Comparison of ENCODE assay signal across 13 cellular contexts in genomic region chr15:101773496-101774100, GRCh38. TPM values are rescaled to one million over a fixed set of nuclear protein-coding genes. Genes with fewer than 3 reads are reported as not detected.
DNase-seq lines count a peak whose midpoint lies in the region; ATAC-seq and TF ChIP-seq lines count a peak whose summit lies in the region.
"Had no signal": no experiment of that assay in that cellular context is flagged by ENCODE, and none has a peak within 500 bp of the region (broad histone marks: within the 10 kb centered on the region; RNA-seq: fewer than 3 reads in every experiment).

No MANE protein-coding gene starts in this region.

- no peak overlapping the region for H2AFZ ChIP-seq in HCT116 (ENCODE audit: low read depth, low read length, poor library complexity, severe bottlenecking)

- peaks cover 35% of the 10 kb centered on the region for H3K27me3 ChIP-seq in HCT116 (ENCODE audit: insufficient read depth, low read length)

- H3K27ac ChIP-seq in HCT116 (ENCODE audit: low read depth, low read length) = no peak overlapping the region
- H3K27ac ChIP-seq: thoracic aorta had no signal

- no peaks in the 10 kb centered on the region for H3K9me3 ChIP-seq in HCT116 (ENCODE audit: control insufficient read depth in 1 of 2, insufficient read depth in 1 of 2, low read depth in 1 of 2, low read length in 2 of 2)
- H3K9me3 ChIP-seq: thoracic aorta had no signal

- no peaks in the 10 kb centered on the region for H3K4me1 ChIP-seq in HCT116 (ENCODE audit: control insufficient read depth in 1 of 2, insufficient read depth in 2 of 2, low read length in 2 of 2)

- no peaks in the 10 kb centered on the region for H3K9me2 ChIP-seq in HCT116 (ENCODE audit: insufficient read depth)

- BruUV-seq in HCT116 (replicated peaks; lab: Mats Ljungman, UMichigan) = no TSS peak

- peak; percentile 53; the same call in 1 of the 2 replicates for ATAC-seq in HCT116
- ATAC-seq in esophagus mucosa = no peak

- TF ChIP-seq RAD21 in HCT116 (IDR thresholded peaks at IDR 0.05; ENCODE audit: low read depth) = peak; percentile 50

- H4K20me1 ChIP-seq in HCT116 (ENCODE audit: insufficient read depth) = no peaks in the 10 kb centered on the region

- H3K4me2 ChIP-seq in HCT116 (ENCODE audit: low read length) = no peak overlapping the region

- H3K79me2 ChIP-seq in HCT116 (ENCODE audit: insufficient read depth, low read length) = no peaks in the 10 kb centered on the region

- peak; percentile 25 to 58 (median 47); a peak in 5 of 6 replicates for TF ChIP-seq CTCF in HCT116 (IDR thresholded peaks at IDR 0.05 in 2 of 3, conservative IDR thresholded peaks at IDR 0.05 in 1 of 3; ENCODE audit: borderline replicate concordance in 1 of 3, insufficient read depth in 1 of 3, low read depth in 2 of 3, low read length in 2 of 3)
- no peak for TF ChIP-seq CTCF in GM20000 (IDR thresholded peaks at IDR 0.05; ENCODE audit: extremely low read depth, missing control alignments)

- POLR2A ChIA-PET in HCT116 (lab: Charles Lee) = no interaction called here

- H3K9ac ChIP-seq in HCT116 (ENCODE audit: low read length) = no peak overlapping the region

- intact Hi-C loops in HCT116 (cut with micrococcal nuclease) = no loop called here

- peak; percentile 49 for DNase-seq in NCI-H748 (lab: John Stamatoyannopoulos, UW; ENCODE audit: unreplicated experiment)
- DNase-seq in NCI-H748 treated with DMSO at 0.1 percent for 48 hours (lab: John Stamatoyannopoulos, UW) = no peak
- peak; percentile 3 for DNase-seq in HCT116 (ENCODE audit: low read depth, low spot score)
- DNase-seq in RPMI8226 = peak; percentile 79
- peak; percentile 23 for DNase-seq in iPS-NIHi7 (ENCODE audit: extremely low spot score)
- DNase-seq in GM20000 (ENCODE audit: low spot score) = no peak
- no peak for DNase-seq in cerebellum (ENCODE audit: low spot score)

- TF ChIP-seq POLR2A in HCT116 (IDR thresholded peaks at IDR 0.05; ENCODE audit: borderline replicate concordance, extremely low read depth, insufficient read depth, insufficient read length) = no peak

- RAD21 ChIA-PET in HCT116 (lab: Charles Lee; ENCODE audit: low non-redundant PET in 1 of 2, low total read pairs in 2 of 2, uncharacterized antibody in 2 of 2, unreplicated experiment in 2 of 2) = no interaction called here

- CTCF ChIA-PET in HCT116 (lab: Charles Lee) = no interaction called here

- H3K36me3 ChIP-seq in HCT116 (ENCODE audit: control insufficient read depth in 1 of 2, insufficient read depth in 2 of 2, low read length in 2 of 2) = no peaks in the 10 kb centered on the region
- H3K36me3 ChIP-seq: thoracic aorta had no signal

- no peak overlapping the region for H3K4me3 ChIP-seq in HCT116 (replicated peaks in 1 of 2; ENCODE audit: low read depth in 1 of 2, low read length in 2 of 2)
- H3K4me3 ChIP-seq: thoracic aorta had no signal

TF ChIP-seq in HCT116, 20 proteins besides CTCF, POLR2A, EP300 and RAD21:
- TF ChIP-seq TCF7L2 (IDR thresholded peaks at IDR 0.05; ENCODE audit: borderline replicate concordance, extremely low read depth, insufficient read depth, insufficient read length) = no peak

RNA-seq across cellular contexts. Expression of gene OR4F6, which starts 29.7 kb away (rescaled TPM):
- not detected for total RNA-seq in HCT116 (2021; ENCODE audit: unreplicated experiment)
- not detected in 2 replicates for polyA plus RNA-seq in HCT116 (2012)
- not detected for total RNA-seq in esophagus mucosa
- not detected for total RNA-seq in cerebellum
- total RNA-seq: mononuclear cell; T-helper 2 cell treated with Interferon-gamma antibody and Interleukin-4, amounts not matched to agents 100 ng/mL and 5 ng/mL, for 36 hours; thoracic aorta had no signal
- polyA plus RNA-seq: adipose tissue, IgD-negative memory B cell had no signal

RNA-seq across cellular contexts. Expression of gene OR4F15, which starts 38.4 kb away (rescaled TPM):
- total RNA-seq in HCT116 (2021; ENCODE audit: unreplicated experiment) (not detected), esophagus mucosa (not detected), cerebellum (not detected)
- not detected in 2 replicates for polyA plus RNA-seq in HCT116 (2012)
- total RNA-seq: mononuclear cell; T-helper 2 cell treated with Interferon-gamma antibody and Interleukin-4, amounts not matched to agents 100 ng/mL and 5 ng/mL, for 36 hours; thoracic aorta had no signal
- polyA plus RNA-seq: adipose tissue, IgD-negative memory B cell had no signal

RNA-seq across cellular contexts. Expression of gene TARS3, which starts 49.3 kb away (rescaled TPM):
- 11.1 TPM for total RNA-seq in HCT116 (2021; ENCODE audit: unreplicated experiment)
- polyA plus RNA-seq in HCT116 (2012) = 2.9 and 3.7 TPM in 2 replicates
- 4.3 TPM for total RNA-seq in esophagus mucosa
- 21.0 TPM for total RNA-seq in cerebellum

Comparison
In these comparisons a context has a peak if more than half of its experiments do, and no peak if none do; other contexts are left out.
1. DNase-seq: peak in NCI-H748 (single experiment), HCT116 (single experiment), RPMI8226 (single experiment) and iPS-NIHi7 (single experiment); none in NCI-H748 treated with DMSO at 0.1 percent for 48 hours (single experiment), GM20000 (single experiment) and cerebellum (single experiment).